28 cellular contexts compared by ENCODE assay signal in the genomic region with DNA sequence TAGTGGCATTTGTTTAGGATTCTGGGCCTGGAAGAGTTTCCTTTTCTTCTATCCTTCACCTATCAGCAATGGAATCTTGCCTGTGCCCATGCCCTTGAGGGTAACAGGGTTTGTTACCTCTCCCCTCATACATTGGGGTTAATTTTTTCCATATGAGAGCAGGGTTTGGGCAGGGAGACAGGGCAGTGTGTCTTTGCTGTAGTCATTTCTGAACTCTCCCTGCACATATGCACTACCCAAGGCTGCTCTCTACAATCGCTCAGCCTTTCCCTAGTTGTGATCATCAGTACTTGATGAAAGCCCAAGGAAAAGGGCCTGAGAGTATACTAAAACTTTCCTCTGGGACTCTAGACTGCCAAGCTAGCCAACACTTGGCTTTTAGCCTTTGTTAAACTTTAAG.
"Had no signal": no experiment of that assay in that cellular context is flagged by ENCODE, and none has a peak within 500 bp of the region (broad histone marks: within the 10 kb centered on the region; RNA-seq: fewer than 3 reads in every experiment).

No MANE protein-coding gene starts in this region.

- ATAC-seq: activated CD4-positive, alpha-beta T cell treated with anti-CD3 and anti-CD28 coated beads for 36 hours; activated CD8-positive, alpha-beta memory T cell treated with anti-CD3 and anti-CD28 coated beads, Interleukin-2, amount 10 ng/mL, durations not matched to agents 7 days and 5 days; activated CD8-positive, alpha-beta T cell treated with anti-CD3 and anti-CD28 coated beads, Interleukin-2, amount 10 ng/mL, durations not matched to agents 7 days and 5 days; foreskin keratinocyte; heart left ventricle; left lung; lower lobe of right lung; stimulated activated naive B cell treated with anti-CD40 and anti-IgM and Interleukin-4, amounts not matched to agents 10 μg/mL and 1 μg/mL and 100 μg/mL, for 72 hours had no signal

- H3K27ac ChIP-seq: esophagus muscularis mucosa, foreskin keratinocyte, left lung, lower lobe of right lung, right atrium auricular region, tibial nerve had no signal

- FAIRE-seq: bronchial epithelial cell, colon had no signal

- DNase-seq: activated CD4-positive, alpha-beta T cell treated with anti-CD3 and anti-CD28 coated beads for 36 hours; activated CD4-positive, CD25-positive, alpha-beta regulatory T cell; activated CD8-positive, alpha-beta memory T cell treated with anti-CD3 and anti-CD28 coated beads, Interleukin-2, amount 10 ng/mL, durations not matched to agents 7 days and 5 days; activated CD8-positive, alpha-beta T cell treated with anti-CD3 and anti-CD28 coated beads, Interleukin-2, amount 10 ng/mL, durations not matched to agents 7 days and 5 days; activated effector memory CD4-positive, alpha-beta T cell treated with Interleukin-2 at 50 U/mL for 16 hours; activated naive CD4-positive, alpha-beta T cell treated with anti-CD3 and anti-CD28 coated beads for 36 hours; activated naive CD8-positive, alpha-beta T cell treated with anti-CD3 and anti-CD28 coated beads, Interleukin-2, amount 10 ng/mL, durations not matched to agents 7 days and 5 days; activated T-cell treated with anti-CD3 and anti-CD28 coated beads, Interleukin-2, amount 50 U/mL, for 48 hours; amygdala; dermis blood vessel endothelial cell; effector CD4-positive, alpha-beta T cell; heart left ventricle; left lung; lower lobe of right lung; naive B cell; occipital lobe; stimulated activated CD4-positive, alpha-beta T cell treated with anti-CD3 and anti-CD28 coated beads, Interleukin-12 subunit alpha, Interleukin-12 subunit beta, amount 100 ng/mL, for 4 hours; stimulated activated CD4-positive, alpha-beta T cell treated with anti-CD3 and anti-CD28 coated beads, Interleukin-4, amount 100 ng/mL, for 24 hours; stimulated activated CD8-positive, alpha-beta memory T cell treated with anti-CD3 and anti-CD28 coated beads, Interleukin-4, amount 100 ng/mL, for 48 hours; stimulated activated naive B cell treated with anti-CD40 and anti-IgM and Interleukin-4, amounts not matched to agents 10 μg/mL and 1 μg/mL and 100 μg/mL, for 72 hours had no signal

- H3K36me3 Mint-ChIP-seq: activated CD8-positive, alpha-beta memory T cell treated with anti-CD3 and anti-CD28 coated beads, Interleukin-2, amount 10 ng/mL, durations not matched to agents 7 days and 5 days; naive B cell; stimulated activated naive B cell treated with anti-CD40 and anti-IgM and Interleukin-4, amounts not matched to agents 10 μg/mL and 1 μg/mL and 100 μg/mL, for 72 hours had no signal

- H3K9me3 Mint-ChIP-seq: activated naive CD4-positive, alpha-beta T cell treated with anti-CD3 and anti-CD28 coated beads for 36 hours; activated naive CD8-positive, alpha-beta T cell treated with anti-CD3 and anti-CD28 coated beads, Interleukin-2, amount 10 ng/mL, durations not matched to agents 7 days and 5 days; central memory CD8-positive, alpha-beta T cell had no signal

- H3K36me3 ChIP-seq: esophagus muscularis mucosa, heart left ventricle, left lung, lower lobe of right lung, right atrium auricular region, tibial nerve had no signal

- H3K27me3 ChIP-seq: esophagus muscularis mucosa, foreskin keratinocyte, heart left ventricle, left lung, right atrium auricular region, tibial nerve had no signal

- H3K9me3 ChIP-seq: esophagus muscularis mucosa, left lung, lower lobe of right lung, right atrium auricular region had no signal

- H3K4me1 Mint-ChIP-seq: activated CD4-positive, alpha-beta T cell treated with anti-CD3 and anti-CD28 coated beads for 36 hours; activated naive CD8-positive, alpha-beta T cell treated with anti-CD3 and anti-CD28 coated beads, Interleukin-2, amount 10 ng/mL, durations not matched to agents 7 days and 5 days had no signal

- H3K4me3 Mint-ChIP-seq: activated CD4-positive, alpha-beta T cell treated with anti-CD3 and anti-CD28 coated beads for 36 hours; activated CD8-positive, alpha-beta memory T cell treated with anti-CD3 and anti-CD28 coated beads, Interleukin-2, amount 10 ng/mL, durations not matched to agents 7 days and 5 days; activated CD8-positive, alpha-beta T cell treated with anti-CD3 and anti-CD28 coated beads, Interleukin-2, amount 10 ng/mL, durations not matched to agents 7 days and 5 days; activated naive CD4-positive, alpha-beta T cell treated with anti-CD3 and anti-CD28 coated beads for 36 hours; activated naive CD8-positive, alpha-beta T cell treated with anti-CD3 and anti-CD28 coated beads, Interleukin-2, amount 10 ng/mL, durations not matched to agents 7 days and 5 days; central memory CD8-positive, alpha-beta T cell; naive B cell; neural crest cell; stimulated activated naive B cell treated with anti-CD40 and anti-IgM and Interleukin-4, amounts not matched to agents 10 μg/mL and 1 μg/mL and 100 μg/mL, for 72 hours had no signal

- H3K27ac Mint-ChIP-seq: activated CD4-positive, alpha-beta T cell treated with anti-CD3 and anti-CD28 coated beads for 36 hours; activated CD8-positive, alpha-beta memory T cell treated with anti-CD3 and anti-CD28 coated beads, Interleukin-2, amount 10 ng/mL, durations not matched to agents 7 days and 5 days; activated CD8-positive, alpha-beta T cell treated with anti-CD3 and anti-CD28 coated beads, Interleukin-2, amount 10 ng/mL, durations not matched to agents 7 days and 5 days; activated naive CD4-positive, alpha-beta T cell treated with anti-CD3 and anti-CD28 coated beads for 36 hours; activated naive CD8-positive, alpha-beta T cell treated with anti-CD3 and anti-CD28 coated beads, Interleukin-2, amount 10 ng/mL, durations not matched to agents 7 days and 5 days had no signal

- H3K4me3 ChIP-seq: esophagus muscularis mucosa, heart left ventricle, left lung, lower lobe of right lung, right atrium auricular region, tibial nerve had no signal
